ENCODE assay signal across 9 cellular contexts in genomic region chr19:18915639-18916038, GRCh38. TPM values are rescaled to one million over a fixed set of nuclear protein-coding genes. Genes with fewer than 3 reads are reported as not detected.
DNase-seq lines count a peak whose midpoint lies in the region; TF ChIP-seq lines count a peak whose summit lies in the region.
"Had no signal": no experiment of that assay in that cellular context is flagged by ENCODE, and none has a peak within 500 bp of the region (broad histone marks: within the 10 kb centered on the region; RNA-seq: fewer than 3 reads in every experiment).

No MANE protein-coding gene starts in this region.

- no peak overlapping the region for H3K27ac ChIP-seq in coronary artery

- H3K36me3 Mint-ChIP-seq in type B pancreatic cell, result peaks cover 7% of the 10 kb centered on the region

- H3K4me1 Mint-ChIP-seq in type B pancreatic cell (ENCODE audit: unreplicated experiment), result peaks cover 14% of the 10 kb centered on the region

- TF ChIP-seq CTCF in type B pancreatic cell (conservative IDR thresholded peaks at IDR 0.05) (peak; percentile 62), coronary artery (IDR thresholded peaks at IDR 0.05) (no peak)

- no peaks in the 10 kb centered on the region for H3K27me3 Mint-ChIP-seq in type B pancreatic cell
- H3K27me3 Mint-ChIP-seq: activated naive CD8-positive, alpha-beta T cell treated with anti-CD3 and anti-CD28 coated beads, Interleukin-2, amount 10 ng/mL, durations not matched to agents 7 days and 5 days had no signal

- H3K4me3 Mint-ChIP-seq in type B pancreatic cell, result peak overlapping the region; percentile 72
- H3K4me3 Mint-ChIP-seq: activated naive CD8-positive, alpha-beta T cell treated with anti-CD3 and anti-CD28 coated beads, Interleukin-2, amount 10 ng/mL, durations not matched to agents 7 days and 5 days had no signal

- H3K4me3 ChIP-seq in coronary artery, result no peak overlapping the region

- peak overlapping the region; percentile 83 for H3K27ac Mint-ChIP-seq in type B pancreatic cell
- H3K27ac Mint-ChIP-seq: activated naive CD8-positive, alpha-beta T cell treated with anti-CD3 and anti-CD28 coated beads, Interleukin-2, amount 10 ng/mL, durations not matched to agents 7 days and 5 days had no signal

- H3K9me3 Mint-ChIP-seq in type B pancreatic cell, result no peaks in the 10 kb centered on the region

- peak; percentile 74 for DNase-seq in activated effector memory CD4-positive, alpha-beta T cell treated with anti-CD3 and anti-CD28 coated beads, Interleukin-2, amount 50 U/mL, for 16 hours
- no peak for DNase-seq in activated effector memory CD4-positive, alpha-beta T cell treated with Interleukin-2 at 50 U/mL for 16 hours
- DNase-seq in NCI-H128 (lab: John Stamatoyannopoulos, UW; ENCODE audit: unreplicated experiment) (peak; percentile 6), iPS-NIHi7 (ENCODE audit: extremely low spot score) (peak; percentile 65), type B pancreatic cell (ENCODE audit: extremely low spot score, unreplicated experiment) (no peak), GM19238 (ENCODE audit: insufficient read length, low spot score) (no peak), coronary artery (ENCODE audit: low spot score) (no peak)
- peak; percentile 41 for DNase-seq in activated naive CD4-positive, alpha-beta T cell treated with anti-CD3 and anti-CD28 coated beads, Interleukin-2, amount 50 U/mL, for 16 hours
- DNase-seq: activated naive CD8-positive, alpha-beta T cell treated with anti-CD3 and anti-CD28 coated beads, Interleukin-2, amount 10 ng/mL, durations not matched to agents 7 days and 5 days had no signal

RNA-seq across cellular contexts. Expression of gene COPE, which starts 3.5 kb away (rescaled TPM):
- 171 and 213 TPM in 2 replicates for total RNA-seq in type B pancreatic cell (ENCODE audit: low replicate concordance)

RNA-seq across cellular contexts. Expression of gene DDX49, which starts 3.9 kb away (rescaled TPM):
- total RNA-seq in type B pancreatic cell (ENCODE audit: low replicate concordance), result 58.3 and 58.5 TPM in 2 replicates

RNA-seq across cellular contexts. Expression of gene CERS1, which starts 19.7 kb away (rescaled TPM):
- 6.4 and 14.8 TPM in 2 replicates for total RNA-seq in type B pancreatic cell (ENCODE audit: low replicate concordance)
- total RNA-seq: activated naive CD8-positive, alpha-beta T cell treated with anti-CD3 and anti-CD28 coated beads, Interleukin-2, amount 10 ng/mL, durations not matched to agents 7 days and 5 days had no signal

RNA-seq across cellular contexts. Expression of gene HOMER3, which starts 25.4 kb away (rescaled TPM):
- 20.8 and 38.6 TPM in 2 replicates for total RNA-seq in type B pancreatic cell (ENCODE audit: low replicate concordance)

Comparison
In these comparisons a context has a peak if more than half of its experiments do, and no peak if none do; other contexts are left out.
1. DNase-seq: peak in activated effector memory CD4-positive, alpha-beta T cell treated with anti-CD3 and anti-CD28 coated beads, Interleukin-2, amount 50 U/mL, for 16 hours (single experiment), NCI-H128 (single experiment), activated naive CD4-positive, alpha-beta T cell treated with anti-CD3 and anti-CD28 coated beads, Interleukin-2, amount 50 U/mL, for 16 hours (single experiment) and iPS-NIHi7 (single experiment); none in activated effector memory CD4-positive, alpha-beta T cell treated with Interleukin-2 at 50 U/mL for 16 hours (single experiment), type B pancreatic cell (single experiment), GM19238 (single experiment) and coronary artery (single experiment).